10 cellular contexts compared by ENCODE assay signal in the genomic region with DNA sequence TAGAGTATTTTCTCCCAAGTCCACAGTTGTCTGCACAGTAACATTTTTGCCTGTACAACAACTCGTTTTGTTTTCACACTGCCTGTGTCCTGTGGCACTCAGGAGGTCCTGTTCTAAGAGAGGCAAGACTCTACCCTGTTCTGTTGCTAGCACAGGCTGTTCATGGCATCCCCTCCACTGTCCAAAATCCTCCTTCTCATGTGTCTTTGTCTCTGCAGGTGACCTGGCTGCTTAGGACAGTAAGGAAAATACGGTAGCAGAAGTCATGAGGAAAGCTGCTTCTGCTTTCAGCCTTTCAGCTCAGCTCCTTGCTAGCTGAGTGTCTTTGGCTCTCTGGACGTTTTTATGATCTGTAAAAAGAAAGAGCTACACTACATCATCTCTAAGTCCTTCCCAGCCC.
"Had no signal": no experiment of that assay in that cellular context is flagged by ENCODE, and none has a peak within 500 bp of the region (broad histone marks: within the 10 kb centered on the region; RNA-seq: fewer than 3 reads in every experiment).

No MANE protein-coding gene starts in this region.

- DNase-seq: GM23248, GOT3, H7, HFFc6, KG1 had no signal

- H3K9me3 ChIP-seq: HAP-1 had no signal

- H3K36me3 ChIP-seq: HAP-1 had no signal

- H3K4me1 ChIP-seq: HAP-1 had no signal

- H3K4me3 ChIP-seq: GM23248, HAP-1, K562 had no signal

- H3K27ac ChIP-seq: GM23248, HL-60 had no signal

- FAIRE-seq: HepG2 had no signal

- ATAC-seq: HCT116, K562 had no signal
